In the genomic region with DNA sequence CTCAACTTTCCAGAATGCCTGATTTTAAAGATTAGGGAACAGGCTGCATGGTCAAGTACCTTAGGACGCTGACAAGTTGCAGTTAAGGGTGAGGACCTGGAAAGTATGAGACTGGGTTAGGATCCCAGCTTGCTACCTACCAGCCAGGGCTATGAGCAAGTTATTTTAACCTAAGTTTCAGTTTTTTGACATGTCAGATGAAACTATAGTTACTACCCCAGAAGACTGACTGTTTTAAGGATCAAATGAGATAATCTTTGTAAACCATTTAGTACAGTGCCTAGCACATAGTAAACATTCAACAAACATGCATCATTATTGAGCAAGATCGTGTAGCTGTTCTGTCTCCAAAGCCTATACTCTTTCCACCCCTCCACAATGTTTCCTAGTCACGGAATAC, we compare ENCODE assay signal across 1 cellular context.
TF ChIP-seq lines count a peak whose summit lies in the region.

No MANE protein-coding gene starts in this region.

TF ChIP-seq in GM12878, 131 proteins besides CTCF, POLR2A, EP300 and RAD21:
- no peak for TF ChIP-seq MYC (IDR thresholded peaks at IDR 0.05; ENCODE audit: insufficient read depth, insufficient read length, insufficient replicate concordance, low read length, severe bottlenecking)
- TF ChIP-seq BHLHE40 (IDR thresholded peaks at IDR 0.05; ENCODE audit: borderline replicate concordance in 1 of 2, low read depth in 2 of 2, low read length in 1 of 2) = no peak
- TF ChIP-seq BCL11A (IDR thresholded peaks at IDR 0.05; ENCODE audit: low read depth, low read length) = no peak
- TF ChIP-seq NR2C2 (IDR thresholded peaks at IDR 0.05; ENCODE audit: borderline replicate concordance, control insufficient read depth, insufficient read length, low read depth) = no peak
- no peak for TF ChIP-seq TARDBP (IDR thresholded peaks at IDR 0.05; ENCODE audit: borderline replicate concordance)
- TF ChIP-seq ZNF217 (IDR thresholded peaks at IDR 0.05) = no peak
- TF ChIP-seq, protein P1, sequence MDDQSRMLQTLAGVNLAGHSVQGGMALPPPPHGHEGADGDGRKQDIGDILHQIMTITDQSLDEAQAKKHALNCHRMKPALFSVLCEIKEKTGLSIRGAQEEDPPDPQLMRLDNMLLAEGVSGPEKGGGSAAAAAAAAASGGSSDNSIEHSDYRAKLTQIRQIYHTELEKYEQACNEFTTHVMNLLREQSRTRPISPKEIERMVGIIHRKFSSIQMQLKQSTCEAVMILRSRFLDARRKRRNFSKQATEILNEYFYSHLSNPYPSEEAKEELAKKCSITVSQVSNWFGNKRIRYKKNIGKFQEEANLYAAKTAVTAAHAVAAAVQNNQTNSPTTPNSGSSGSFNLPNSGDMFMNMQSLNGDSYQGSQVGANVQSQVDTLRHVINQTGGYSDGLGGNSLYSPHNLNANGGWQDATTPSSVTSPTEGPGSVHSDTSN (IDR thresholded peaks at IDR 0.05; ENCODE audit: insufficient replicate concordance, low read depth, low read length) = no peak
